Comparison of ENCODE assay signal across 11 cellular contexts in genomic region chr5:7816535-7816901, GRCh38. TPM values are rescaled to one million over a fixed set of nuclear protein-coding genes. Genes with fewer than 3 reads are reported as not detected.
A peak's percentile ranks its signal among the peaks of the same experiment; 100 is the strongest.
DNase-seq lines count a peak whose midpoint lies in the region; ATAC-seq and TF ChIP-seq lines count a peak whose summit lies in the region.
"Had no signal": no experiment of that assay in that cellular context is flagged by ENCODE, and none has a peak within 500 bp of the region (broad histone marks: within the 10 kb centered on the region; RNA-seq: fewer than 3 reads in every experiment).

No MANE protein-coding gene starts in this region.

- H3K4me3 ChIP-seq in gastrocnemius medialis, result no peak overlapping the region
- H3K4me3 ChIP-seq: colonic mucosa had no signal

- intact Hi-C loops in gastrocnemius medialis (cut with DNase I; ENCODE audit: low total_unique reads), result loop anchor here (2.0 to 5.0 kb wide), 2 partner anchors 69 to 556 kb away; no protein-coding TSS in a partner anchor

- no peak overlapping the region for H3K27ac ChIP-seq in gastrocnemius medialis
- H3K27ac ChIP-seq: colonic mucosa, neutrophil had no signal

- no peak for TF ChIP-seq POLR2A in gastrocnemius medialis (IDR thresholded peaks at IDR 0.05)

- peaks cover 4 to 10% of the 10 kb centered on the region in 2 donors for H3K4me1 ChIP-seq in gastrocnemius medialis
- H3K4me1 ChIP-seq: colonic mucosa had no signal

- H3K9me3 ChIP-seq in gastrocnemius medialis, result no peaks in the 10 kb centered on the region
- H3K9me3 ChIP-seq: colonic mucosa, neutrophil had no signal

- H3K27me3 ChIP-seq in gastrocnemius medialis, result no peaks in the 10 kb centered on the region
- H3K27me3 ChIP-seq: colonic mucosa, neutrophil had no signal

- ATAC-seq in GM19455 (IDR thresholded peaks at IDR 0.05; ENCODE audit: unreplicated experiment), result peak; percentile 24
- ATAC-seq in HG02981 (IDR thresholded peaks at IDR 0.05; ENCODE audit: unreplicated experiment), result peak; percentile 11
- peak; percentile 55 for ATAC-seq in SK-N-SH treated with all-trans-retinoic acid at 6 μM for 48 hours
- peak; percentile 2 to 13 for ATAC-seq in gastrocnemius medialis

- DNase-seq in gastrocnemius medialis, result no peak
- DNase-seq in islet precursor cell, result no peak
- DNase-seq in NCI-H1436 (lab: John Stamatoyannopoulos, UW), result no peak
- no peak for DNase-seq in NCI-H2196 treated with DMSO at 0.1 percent for 48 hours (lab: John Stamatoyannopoulos, UW; ENCODE audit: unreplicated experiment)

- in situ Hi-C loops in gastrocnemius medialis (cut with MboI; ENCODE audit: low sequenced_read_pairs in 4 of 4), result no loop called here

- H3K36me3 ChIP-seq in gastrocnemius medialis, result no peaks in the 10 kb centered on the region
- H3K36me3 ChIP-seq: colonic mucosa, neutrophil had no signal

- peak in 2 of 5 experiments; percentile 5 to 22 for TF ChIP-seq CTCF in gastrocnemius medialis (IDR thresholded peaks at IDR 0.05 in 4 of 5, conservative IDR thresholded peaks at IDR 0.05 in 1 of 5)

TF ChIP-seq in SK-N-SH treated with all-trans-retinoic acid at 6 μM for 48 hours, 23 proteins besides CTCF, POLR2A, EP300 and RAD21:
- no peak for TF ChIP-seq ZFP30 (CRISPR knock-in tag; IDR thresholded peaks at IDR 0.05)
- TF ChIP-seq ZNF565 (CRISPR knock-in tag; conservative IDR thresholded peaks at IDR 0.05; ENCODE audit: low read depth), result no peak
- TF ChIP-seq CSDC2 (CRISPR knock-in tag; IDR thresholded peaks at IDR 0.05), result no peak
- no peak for TF ChIP-seq ZNF8 (CRISPR knock-in tag; IDR thresholded peaks at IDR 0.05)
- no peak for TF ChIP-seq SNAI2 (CRISPR knock-in tag; IDR thresholded peaks at IDR 0.05)
- TF ChIP-seq BACH2 (CRISPR knock-in tag; IDR thresholded peaks at IDR 0.05; ENCODE audit: borderline replicate concordance), result no peak
- no peak for TF ChIP-seq OSR1 (CRISPR knock-in tag; IDR thresholded peaks at IDR 0.05)
- no peak for TF ChIP-seq ESRRG (CRISPR knock-in tag; IDR thresholded peaks at IDR 0.05)

RNA-seq across cellular contexts. Expression of gene CFAP90, which starts 34.4 kb away (rescaled TPM):
- not detected for total RNA-seq in gastrocnemius medialis
- total RNA-seq: colonic mucosa, kidney epithelial cell, T-helper 17 cell had no signal

RNA-seq across cellular contexts. Expression of gene FASTKD3, which starts 52.3 kb away (rescaled TPM):
- total RNA-seq in gastrocnemius medialis, result 1 to 10 TPM; 6.8 to 9.4 (median 7.3) TPM

RNA-seq across cellular contexts. Expression of gene MTRR, which starts 52.4 kb away (rescaled TPM):
- 10 to 100 TPM; 27.9 to 75.1 (median 50.8) TPM for total RNA-seq in gastrocnemius medialis
